Comparison of ENCODE assay signal across 17 cellular contexts in the genomic region with DNA sequence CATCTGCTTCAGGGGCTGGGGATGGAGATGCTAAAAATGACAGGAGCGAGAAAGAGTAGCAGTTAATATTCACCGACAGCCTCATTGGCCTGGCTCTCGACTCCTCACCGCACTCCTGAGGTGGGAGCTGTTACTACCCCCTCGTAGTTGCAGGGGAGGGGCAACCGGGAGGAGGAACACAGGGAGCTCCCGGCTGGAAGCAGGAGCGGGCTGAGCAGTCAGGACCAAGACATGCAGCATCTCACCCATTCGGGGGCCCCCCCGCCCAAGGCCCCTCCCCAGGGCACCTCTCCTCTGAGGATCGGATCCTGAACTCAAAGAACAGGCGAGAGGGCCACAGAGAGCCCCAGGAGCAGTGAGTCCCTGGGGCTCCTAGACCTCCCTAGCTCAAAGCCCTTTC. TPM values are rescaled to one million over a fixed set of nuclear protein-coding genes. Genes with fewer than 3 reads are reported as not detected.
DNase-seq lines count a peak whose midpoint lies in the region; ATAC-seq and TF ChIP-seq lines count a peak whose summit lies in the region.
"Had no signal": no experiment of that assay in that cellular context is flagged by ENCODE, and none has a peak within 500 bp of the region (broad histone marks: within the 10 kb centered on the region; RNA-seq: fewer than 3 reads in every experiment).

No MANE protein-coding gene starts in this region.

- peak overlapping the region; percentile 15 for H3K9ac ChIP-seq in NT2/D1 (ENCODE audit: insufficient read length, low read depth)

- H3K27me3 ChIP-seq in right cardiac atrium (ENCODE audit: control insufficient read depth, insufficient read depth) = no peaks in the 10 kb centered on the region
- H3K27me3 ChIP-seq in heart right ventricle = peaks cover 0 to 58% (median 51%) of the 10 kb centered on the region in 7 donors
- peaks cover 43% of the 10 kb centered on the region for H3K27me3 ChIP-seq in NT2/D1 (ENCODE audit: insufficient read depth, insufficient read length)

- no peaks in the 10 kb centered on the region for H3K9me3 ChIP-seq in right cardiac atrium (ENCODE audit: control insufficient read depth, low read length)
- H3K9me3 ChIP-seq in heart right ventricle = no peaks in the 10 kb centered on the region
- no peaks in the 10 kb centered on the region for H3K9me3 ChIP-seq in NT2/D1 (ENCODE audit: insufficient read depth, low read length)
- H3K9me3 ChIP-seq: Caco-2 had no signal

- no peaks in the 10 kb centered on the region for H3K36me3 ChIP-seq in heart right ventricle
- no peaks in the 10 kb centered on the region for H3K36me3 ChIP-seq in NT2/D1 (ENCODE audit: insufficient read depth, insufficient read length, low read length)

- intact Hi-C loops in right cardiac atrium (cut with DNase I) = no loop called here
- intact Hi-C loops in heart right ventricle (cut with DNase I) = no loop called here

- H3K27ac ChIP-seq in right cardiac atrium (ENCODE audit: low read length) (no peak overlapping the region), heart right ventricle (no peak overlapping the region), caudate nucleus (ENCODE audit: low read depth, low read length) (no peak overlapping the region)

- no peak for TF ChIP-seq CTCF in heart right ventricle (IDR thresholded peaks at IDR 0.05)

- DNase-seq in right cardiac atrium (peak in 2 of 3 donors; percentile 30 to 35), heart right ventricle (no peak), NT2/D1 (ENCODE audit: low read depth, low spot score) (no peak), iPS-NIHi7 (ENCODE audit: extremely low spot score) (peak; percentile 62), caudate nucleus (lab: John Stamatoyannopoulos, UW) (no peak), COR-L47 (lab: John Stamatoyannopoulos, UW) (no peak), NOMO-1 treated with DMSO at 0.1 percent for 48 hours (lab: John Stamatoyannopoulos, UW; ENCODE audit: unreplicated experiment) (no peak)
- DNase-seq: ACHN, AML-193, Caco-2, MV-4-11, NCI-H1417, NCI-H187 treated with DMSO at 0.1 percent for 48 hours, NCI-H510A treated with DMSO at 0.1 percent for 48 hours, SHP77 treated with DMSO at 0.1 percent for 48 hours had no signal

- H3K4me1 ChIP-seq in right cardiac atrium (ENCODE audit: control insufficient read depth, insufficient read depth, low read length) (no peaks in the 10 kb centered on the region), heart right ventricle (peaks cover 0 to 8% (median 5%) of the 10 kb centered on the region in 9 donors), NT2/D1 (ENCODE audit: insufficient read depth, insufficient read length) (peaks cover 5% of the 10 kb centered on the region)
- H3K4me1 ChIP-seq: Caco-2 had no signal

- WGBS in right cardiac atrium = 17% methylated on average over 12 of the region's 12 CpGs
- 8 to 17% methylated on average over 11 to 12 of the region's 12 CpGs for WGBS in heart right ventricle, 2 donors

- H3K4me3 ChIP-seq in right cardiac atrium (ENCODE audit: low read length) = no peak overlapping the region
- H3K4me3 ChIP-seq in heart right ventricle = no peak overlapping the region
- no peak overlapping the region for H3K4me3 ChIP-seq in NT2/D1 (ENCODE audit: insufficient read length, low read depth)
- H3K4me3 ChIP-seq: K562 had no signal

- ATAC-seq in right cardiac atrium = no peak
- no peak for ATAC-seq in heart right ventricle
- ATAC-seq: HCT116, K562 had no signal

RNA-seq across cellular contexts. Expression of a gene that starts 4.5 kb away (rescaled TPM):
- total RNA-seq in right cardiac atrium = 10 to 100 TPM; 13.9 to 22.4 (median 16.7) TPM
- polyA plus RNA-seq in right cardiac atrium = 16.4 TPM
- 10 to 100 TPM; 11.0 to 22.5 (median 17.8) TPM for total RNA-seq in heart right ventricle
- polyA plus RNA-seq in heart right ventricle = 10 to 100 TPM; 14.7 to 36.9 TPM

Comparison
In these comparisons a context has a peak if more than half of its experiments do, and no peak if none do; other contexts are left out.
1. DNase-seq: peak in right cardiac atrium (2 of 3) and iPS-NIHi7 (single experiment); none in heart right ventricle (0 of 2), NT2/D1 (single experiment), caudate nucleus (0 of 61), COR-L47 (single experiment) and NOMO-1 treated with DMSO at 0.1 percent for 48 hours (single experiment).